13 cellular contexts compared by ENCODE assay signal in genomic region chr11:74980627-74981026, GRCh38.
"Had no signal": no experiment of that assay in that cellular context is flagged by ENCODE, and none has a peak within 500 bp of the region (broad histone marks: within the 10 kb centered on the region; RNA-seq: fewer than 3 reads in every experiment).

No MANE protein-coding gene starts in this region.

- H3K27ac Mint-ChIP-seq: activated CD4-positive, alpha-beta memory T cell treated with anti-CD3 and anti-CD28 coated beads for 36 hours; activated naive CD4-positive, alpha-beta T cell treated with anti-CD3 and anti-CD28 coated beads for 36 hours; activated T-helper 1 cell treated with anti-CD3 and anti-CD28 coated beads, Interleukin-12 subunit alpha, Interleukin-12 subunit beta, Interleukin-2, Interleukin-4 antibody, amounts not matched to agents 30 ng/mL and 10 ng/mL and 1 ng/mL, durations not matched to agents 14 hours and 24 hours and 36 hours; T-helper 2 cell treated with Interferon-gamma antibody and Interleukin-4, amounts not matched to agents 5 μg/mL and 100 μg/mL, for 36 hours; type B pancreatic cell had no signal

- H3K27ac ChIP-seq: spleen had no signal

- H3K4me3 Mint-ChIP-seq: activated CD4-positive, alpha-beta memory T cell treated with anti-CD3 and anti-CD28 coated beads for 36 hours; activated naive CD4-positive, alpha-beta T cell treated with anti-CD3 and anti-CD28 coated beads for 36 hours; activated T-helper 1 cell treated with anti-CD3 and anti-CD28 coated beads, Interleukin-12 subunit alpha, Interleukin-12 subunit beta, Interleukin-2, Interleukin-4 antibody, amounts not matched to agents 30 ng/mL and 10 ng/mL and 1 ng/mL, durations not matched to agents 14 hours and 24 hours and 36 hours; neural crest cell; T-helper 2 cell treated with Interferon-gamma antibody and Interleukin-4, amounts not matched to agents 5 μg/mL and 100 μg/mL, for 36 hours; type B pancreatic cell had no signal

- ATAC-seq: heart right ventricle, sciatic nerve had no signal

- DNase-seq: activated CD4-positive, alpha-beta memory T cell treated with anti-CD3 and anti-CD28 coated beads for 36 hours; activated CD8-positive, alpha-beta memory T cell treated with anti-CD3 and anti-CD28 coated beads, Interleukin-2, amount 50 U/mL, for 4 hours; activated naive CD4-positive, alpha-beta T cell treated with anti-CD3 and anti-CD28 coated beads for 36 hours; heart right ventricle; mesendoderm; spleen; stimulated activated CD4-positive, alpha-beta T cell treated with anti-CD3 and anti-CD28 coated beads, Interleukin-1b, Interleukin-23, amount 100 ng/mL, for 48 hours; stimulated activated naive CD4-positive, alpha-beta T cell treated with Interleukin-2 at 50 U/mL for 16 hours had no signal

- H3K27me3 Mint-ChIP-seq: activated CD4-positive, alpha-beta memory T cell treated with anti-CD3 and anti-CD28 coated beads for 36 hours; type B pancreatic cell had no signal

- H3K4me3 ChIP-seq: heart right ventricle, spleen had no signal

- H3K27me3 ChIP-seq: heart right ventricle, spleen had no signal

- H3K9me3 Mint-ChIP-seq: activated CD4-positive, alpha-beta memory T cell treated with anti-CD3 and anti-CD28 coated beads for 36 hours; activated naive CD4-positive, alpha-beta T cell treated with anti-CD3 and anti-CD28 coated beads for 36 hours; activated T-helper 1 cell treated with anti-CD3 and anti-CD28 coated beads, Interleukin-12 subunit alpha, Interleukin-12 subunit beta, Interleukin-2, Interleukin-4 antibody, amounts not matched to agents 30 ng/mL and 10 ng/mL and 1 ng/mL, durations not matched to agents 14 hours and 24 hours and 36 hours; neural crest cell; T-helper 2 cell treated with Interferon-gamma antibody and Interleukin-4, amounts not matched to agents 5 μg/mL and 100 μg/mL, for 36 hours; type B pancreatic cell had no signal

- H3K4me1 Mint-ChIP-seq: neural crest cell had no signal
